In genomic region chr3:32571192-32571485, GRCh38 we compare ENCODE assay signal across 8 cellular contexts. TPM values are rescaled to one million over a fixed set of nuclear protein-coding genes. Genes with fewer than 3 reads are reported as not detected.
DNase-seq lines count a peak whose midpoint lies in the region; ATAC-seq and TF ChIP-seq lines count a peak whose summit lies in the region.

No MANE protein-coding gene starts in this region.

- H4K91ac ChIP-seq in mesenchymal stem cell (ENCODE audit: low read length) = no peak overlapping the region

- peak overlapping the region; percentile 23 to 99 for H3K18ac ChIP-seq in mesenchymal stem cell (ENCODE audit: low read depth in 1 of 2, low read length in 2 of 2)

- no peak overlapping the region for H2BK12ac ChIP-seq in mesenchymal stem cell (ENCODE audit: low read length in 2 of 2)

- H3K4me3 Mint-ChIP-seq in IgD-negative memory B cell = peak overlapping the region; percentile 89 to 97 (median 94)

- H3K4me3 ChIP-seq in cardiac fibroblast (replicated peaks in 1 of 2; ENCODE audit: low read depth in 2 of 2, low read length in 2 of 2) (peak overlapping the region; percentile 75 to 94), mesenchymal stem cell (ENCODE audit: insufficient read depth in 1 of 2, low read depth in 1 of 2, low read length in 2 of 2) (peak overlapping the region; percentile 96 to 99), uterus (peak overlapping the region; percentile 76 to 96)

- ATAC-seq in omental fat pad (ENCODE audit: low FRiP score) (no peak), GM18870 (IDR thresholded peaks at IDR 0.05; ENCODE audit: unreplicated experiment) (no peak)

- intact Hi-C loops in uterus (cut with DNase I; ENCODE audit: low total_unique reads) = no loop called here

- H3K4me1 Mint-ChIP-seq in IgD-negative memory B cell = peaks cover 11 to 28% (median 24%) of the 10 kb centered on the region in 3 donors

- peak overlapping the region; percentile 52 for H4K8ac ChIP-seq in mesenchymal stem cell (ENCODE audit: low read length)

- TF ChIP-seq CTCF in cardiac fibroblast (IDR thresholded peaks at IDR 0.05; ENCODE audit: low read depth, low read length) (no peak), uterus (IDR thresholded peaks at IDR 0.05) (no peak), omental fat pad (IDR thresholded peaks at IDR 0.05) (no peak)

- 6% methylated on average over 14 of the region's 14 CpGs for WGBS in mesenchymal stem cell

- peak overlapping the region; percentile 60 for H2BK15ac ChIP-seq in mesenchymal stem cell (ENCODE audit: low read depth, poor library complexity, severe bottlenecking)

- peak overlapping the region in 1 of 2 experiments; percentile 83 for H3K23ac ChIP-seq in mesenchymal stem cell (ENCODE audit: low read length in 2 of 2)

- H3K36me3 ChIP-seq in mesenchymal stem cell (ENCODE audit: control insufficient read depth in 1 of 2, insufficient read depth in 2 of 2, low read depth in 1 of 2, low read length in 2 of 2) (peaks cover 0 to 2% of the 10 kb centered on the region in 2 experiments), uterus (no peaks in the 10 kb centered on the region)

- H2AK5ac ChIP-seq in mesenchymal stem cell (ENCODE audit: low read length, severe bottlenecking) = no peak overlapping the region

- H3K9me3 ChIP-seq in mesenchymal stem cell (ENCODE audit: control insufficient read depth, low read length) (no peaks in the 10 kb centered on the region), uterus (no peaks in the 10 kb centered on the region)

- peaks cover 2% of the 10 kb centered on the region for H3K4me1 ChIP-seq in mesenchymal stem cell (ENCODE audit: control insufficient read depth, insufficient read depth, low read depth, low read length)
- H3K4me1 ChIP-seq in uterus = no peaks in the 10 kb centered on the region

- DNase-seq in NCI-H526 (lab: John Stamatoyannopoulos, UW) = peak; percentile 60 to 87
- no peak for DNase-seq in NCI-H526 treated with DMSO at 0.1 percent for 48 hours (lab: John Stamatoyannopoulos, UW)
- DNase-seq in cardiac fibroblast (ENCODE audit: low read depth in 2 of 2) = no peak
- no peak for DNase-seq in mesenchymal stem cell
- DNase-seq in uterus = no peak
- DNase-seq in omental fat pad (ENCODE audit: low spot score) = no peak

- peaks cover 10% of the 10 kb centered on the region for H3K79me1 ChIP-seq in mesenchymal stem cell (replicated peaks; ENCODE audit: low read length, poor library complexity, severe bottlenecking)

- no peaks in the 10 kb centered on the region for H3K36me3 Mint-ChIP-seq in IgD-negative memory B cell

- no peak for TF ChIP-seq POLR2A in uterus (IDR thresholded peaks at IDR 0.05)

- H3K9me3 Mint-ChIP-seq in IgD-negative memory B cell = no peaks in the 10 kb centered on the region

- H3K9ac ChIP-seq in mesenchymal stem cell (ENCODE audit: low read length) = peak overlapping the region; percentile 98

- H3K27ac Mint-ChIP-seq in IgD-negative memory B cell = peak overlapping the region; percentile 64 to 96 (median 94)

- H3K14ac ChIP-seq in mesenchymal stem cell (ENCODE audit: low read length in 2 of 2) = peak overlapping the region in 1 of 2 experiments; percentile 93

- H3K27me3 Mint-ChIP-seq in IgD-negative memory B cell = no peaks in the 10 kb centered on the region

- no peak overlapping the region for H2BK5ac ChIP-seq in mesenchymal stem cell (ENCODE audit: low read depth, low read length, poor library complexity, severe bottlenecking)

- peak overlapping the region; percentile 57 to 94 for H3K4ac ChIP-seq in mesenchymal stem cell (ENCODE audit: low read depth in 1 of 2, low read length in 2 of 2)

- peak overlapping the region; percentile 85 for H2AFZ ChIP-seq in mesenchymal stem cell (ENCODE audit: low read depth, low read length)

- H2BK120ac ChIP-seq in mesenchymal stem cell (ENCODE audit: low read depth, low read length) = no peak overlapping the region

- H3K27me3 ChIP-seq in mesenchymal stem cell (ENCODE audit: control insufficient read depth in 1 of 2, insufficient read depth in 1 of 2, low read length in 2 of 2) (no peaks in the 10 kb centered on the region), uterus (no peaks in the 10 kb centered on the region)

- H3K27ac ChIP-seq in mesenchymal stem cell (ENCODE audit: low read length, poor library complexity, severe bottlenecking) = peak overlapping the region; percentile 75
- peak overlapping the region; percentile 96 to 99 for H3K27ac ChIP-seq in uterus

- peak overlapping the region; percentile 97 for H3K4me2 ChIP-seq in mesenchymal stem cell (ENCODE audit: low read length, poor library complexity, severe bottlenecking)

RNA-seq across cellular contexts. Expression of gene DYNC1LI1, which starts 0.5 kb away (rescaled TPM):
- polyA plus RNA-seq in IgD-negative memory B cell = 24.6 TPM
- polyA plus RNA-seq in mesenchymal stem cell (2013, experiment 1 of 2) = 29.1 TPM
- polyA plus RNA-seq in mesenchymal stem cell (2013, experiment 2 of 2) = 28.6 TPM
- 10 to 100 TPM in 3 of 4 donors, 1 to 10 TPM in 1; 9.5 to 65.9 (median 41.0) TPM for total RNA-seq in uterus
- total RNA-seq in omental fat pad = 10 to 100 TPM; 21.3 to 30.0 (median 26.3) TPM

Comparison
In these comparisons a context has a peak if more than half of its experiments do, and no peak if none do; other contexts are left out.
1. DNase-seq: peak in NCI-H526 (2 of 2); none in NCI-H526 treated with DMSO at 0.1 percent for 48 hours (single experiment), cardiac fibroblast (0 of 2), mesenchymal stem cell (single experiment), uterus (0 of 2) and omental fat pad (single experiment).
2. Peak in every context shown above with its lines, with median percentiles within 50 percentile points of each other: H3K4me3 ChIP-seq.